8 cellular contexts compared by ENCODE assay signal in the genomic region with DNA sequence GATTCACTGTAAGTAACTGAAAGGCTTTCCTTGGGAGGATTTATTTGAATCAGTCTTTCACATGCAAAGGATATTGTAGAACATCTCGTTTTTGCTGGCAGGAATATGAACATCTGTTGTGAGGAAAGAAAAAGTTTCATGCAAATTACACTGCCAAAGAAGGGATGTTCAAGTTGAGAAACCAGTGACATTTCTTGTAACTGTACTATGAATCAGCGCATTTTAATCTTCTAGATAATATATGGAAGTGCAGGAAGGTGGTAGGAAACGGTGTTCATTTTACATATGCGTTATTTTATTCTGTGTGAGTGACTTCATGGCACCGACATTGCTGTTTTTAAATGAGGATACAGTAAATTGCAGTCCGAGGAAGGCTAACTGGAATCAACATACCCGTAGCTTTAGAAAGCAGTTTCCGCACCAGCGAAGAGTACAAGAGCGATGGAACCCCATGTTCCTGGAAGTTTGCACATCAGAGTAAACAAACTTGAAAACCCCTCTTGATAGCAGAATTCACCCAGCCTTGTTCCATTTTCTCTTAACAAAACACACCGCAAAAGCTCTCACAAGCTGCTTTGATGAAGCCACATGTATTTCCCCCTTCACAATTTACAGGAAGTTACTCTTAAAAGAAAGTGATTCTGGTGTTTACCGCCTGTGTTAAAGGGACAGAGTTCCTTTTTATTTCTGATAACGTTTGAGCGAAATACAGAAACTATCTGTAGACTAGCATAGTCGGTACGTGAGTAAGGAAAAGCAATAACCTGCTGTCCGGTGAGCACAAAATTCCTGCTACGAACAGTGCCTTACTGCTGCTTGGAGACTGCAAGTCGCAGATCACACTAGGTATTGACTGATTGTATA. TPM values are rescaled to one million over a fixed set of nuclear protein-coding genes. Genes with fewer than 3 reads are reported as not detected.
DNase-seq lines count a peak whose midpoint lies in the region; ATAC-seq, FAIRE-seq and TF ChIP-seq lines count a peak whose summit lies in the region.

No MANE protein-coding gene starts in this region.

- peaks cover 31% of the 10 kb centered on the region for H3K4me1 ChIP-seq in HUES64 (ENCODE audit: insufficient read depth, low read length)
- no peaks in the 10 kb centered on the region for H3K4me1 ChIP-seq in endocrine pancreas (ENCODE audit: control insufficient read depth, insufficient read depth, low read length)

- CTCF ChIA-PET in activated B cell treated with CpG ODN at 0.5 μM for 24 hours (lab: Charles Lee): interaction anchor here (1.0 to 4.0 kb wide), 2 partner anchors 66 to 125 kb away, joined by 5 to 17 read pairs; no protein-coding TSS in a partner anchor

- H3K9me3 ChIP-seq in HUES64 (ENCODE audit: insufficient read depth, low read depth, low read length) (no peaks in the 10 kb centered on the region), endocrine pancreas (ENCODE audit: control insufficient read depth, low read length) (no peaks in the 10 kb centered on the region)

- intact Hi-C loops in activated B cell treated with CpG ODN at 0.5 μM for 24 hours (cut with micrococcal nuclease) (loop anchor here (1.0 to 10.0 kb wide), 9 partner anchors 7 to 1017 kb away; a partner anchor contains a TSS), natural killer cell (cut with micrococcal nuclease) (loop anchor here (1.0 to 5.0 kb wide), 10 partner anchors 11 to 1725 kb away; a partner anchor contains a TSS)

- POLR2A ChIA-PET in activated B cell treated with CpG ODN at 0.5 μM for 24 hours (lab: Charles Lee): interaction anchor here (0.8 to 6.3 kb wide), 11 partner anchors 9 to 197 kb away, joined by 3 to 80 read pairs (median 7); a partner anchor contains a TSS

- H3K27ac Mint-ChIP-seq in activated B cell treated with CpG ODN at 0.5 μM for 24 hours: peak overlapping the region; percentile 94
- peak overlapping the region; percentile 98 to 99 for H3K27ac Mint-ChIP-seq in natural killer cell

- H3K9me3 Mint-ChIP-seq in activated B cell treated with CpG ODN at 0.5 μM for 24 hours (no peaks in the 10 kb centered on the region), natural killer cell (no peaks in the 10 kb centered on the region)

- ATAC-seq in GM21423 (IDR thresholded peaks at IDR 0.05; ENCODE audit: unreplicated experiment) (peak; percentile 52), activated B cell treated with CpG ODN at 0.5 μM for 24 hours (ENCODE audit: low read depth) (peak; percentile 74), natural killer cell (peak; percentile 46 to 73 (median 70))

- no peak for FAIRE-seq in frontal cortex (lab: Jason Lieb, UNC)

- peaks cover 84% of the 10 kb centered on the region for H3K4me1 Mint-ChIP-seq in activated B cell treated with CpG ODN at 0.5 μM for 24 hours
- H3K4me1 Mint-ChIP-seq in natural killer cell: peaks cover 82 to 89% of the 10 kb centered on the region in 2 donors

- H3K9ac ChIP-seq in HUES64 (ENCODE audit: low read depth, low read length) (peak overlapping the region; percentile 24), endocrine pancreas (ENCODE audit: control insufficient read depth, insufficient read depth, low read length) (no peak overlapping the region)

- TF ChIP-seq CTCF in activated B cell treated with CpG ODN at 0.5 μM for 24 hours (IDR thresholded peaks at IDR 0.05) (no peak), natural killer cell (IDR thresholded peaks at IDR 0.05) (no peak)

- WGBS in HUES64: 50% methylated on average over 19 of the region's 19 CpGs

- H3K36me3 Mint-ChIP-seq in activated B cell treated with CpG ODN at 0.5 μM for 24 hours (ENCODE audit: low read depth) (peaks cover 13% of the 10 kb centered on the region), natural killer cell (peaks cover 19% of the 10 kb centered on the region)

- peak; percentile 68 for DNase-seq in EH (ENCODE audit: low read depth)
- no peak for DNase-seq in activated B cell treated with CpG ODN at 0.5 μM for 24 hours
- peak; percentile 48 for DNase-seq in natural killer cell
- no peak for DNase-seq in frontal cortex (ENCODE audit: low spot score in 2 of 2)
- no peak for DNase-seq in inferior parietal cortex (ENCODE audit: extremely low spot score)

- H3K36me3 ChIP-seq in HUES64 (ENCODE audit: insufficient read depth, low read length): no peaks in the 10 kb centered on the region; the same call in 1 of the 2 replicates
- H3K36me3 ChIP-seq in endocrine pancreas (ENCODE audit: control insufficient read depth, insufficient read depth, low read length): no peaks in the 10 kb centered on the region

- no peak overlapping the region for H3K27ac ChIP-seq in HUES64 (ENCODE audit: low read depth, low read length)

- peak overlapping the region; percentile 89 for H3K4me3 Mint-ChIP-seq in activated B cell treated with CpG ODN at 0.5 μM for 24 hours
- peak overlapping the region; percentile 98 for H3K4me3 Mint-ChIP-seq in natural killer cell

- H3K27me3 Mint-ChIP-seq in activated B cell treated with CpG ODN at 0.5 μM for 24 hours (no peaks in the 10 kb centered on the region), natural killer cell (ENCODE audit: low read depth in 2 of 2) (no peaks in the 10 kb centered on the region)

- H3K27me3 ChIP-seq in HUES64 (ENCODE audit: insufficient read depth, low read length) (peaks cover 18% of the 10 kb centered on the region), endocrine pancreas (ENCODE audit: control insufficient read depth, insufficient read depth, low read length) (peaks cover 4% of the 10 kb centered on the region)

- H3K4me3 ChIP-seq in HUES64 (ENCODE audit: low read length) (peak overlapping the region; percentile 37), endocrine pancreas (ENCODE audit: control insufficient read depth, insufficient read depth, low read length) (peak overlapping the region; percentile 67)

RNA-seq across cellular contexts. Expression of a gene that starts 11.5 kb away (rescaled TPM):
- polyA plus RNA-seq in HUES64 (2013, experiment 1 of 2): 2.7 TPM
- polyA plus RNA-seq in HUES64 (2013, experiment 2 of 2): 2.2 TPM
- 16.3 and 16.4 TPM in 2 replicates for total RNA-seq in activated B cell treated with CpG ODN at 0.5 μM for 24 hours
- 100 to 1,000 TPM; 165 to 180 (median 177) TPM for total RNA-seq in natural killer cell
- 1.6 TPM for total RNA-seq in frontal cortex

Comparison
In these comparisons a context has a peak if more than half of its experiments do, and no peak if none do; other contexts are left out.
1. DNase-seq: peak in EH (single experiment) and natural killer cell (single experiment); none in activated B cell treated with CpG ODN at 0.5 μM for 24 hours (single experiment), frontal cortex (0 of 2) and inferior parietal cortex (single experiment).
2. Peak in every context shown above with its lines, with median percentiles within 50 percentile points of each other: ATAC-seq.